In genomic region chr2:241007880-241008710, GRCh38 we compare ENCODE assay signal across 1 cellular context.
TF ChIP-seq lines count a peak whose summit lies in the region.

No MANE protein-coding gene starts in this region.

TF ChIP-seq in GM23338, 12 proteins besides CTCF, POLR2A, EP300 and RAD21 (continued from another document):
- TF ChIP-seq ZNF462 (CRISPR knock-in tag; IDR thresholded peaks at IDR 0.05), result no peak
- no peak for TF ChIP-seq ZNF331 (CRISPR knock-in tag; IDR thresholded peaks at IDR 0.05; ENCODE audit: low read depth)
- no peak for TF ChIP-seq EZH2phosphoT487 (IDR thresholded peaks at IDR 0.05; ENCODE audit: unreplicated experiment)
